In genomic region chr2:47262657-47263056, GRCh38 we compare ENCODE assay signal across 17 cellular contexts.
A peak's percentile ranks its signal among the peaks of the same experiment; 100 is the strongest.
DNase-seq lines count a peak whose midpoint lies in the region; TF ChIP-seq lines count a peak whose summit lies in the region.
"Had no signal": no experiment of that assay in that cellular context is flagged by ENCODE, and none has a peak within 500 bp of the region (broad histone marks: within the 10 kb centered on the region; RNA-seq: fewer than 3 reads in every experiment).

No MANE protein-coding gene starts in this region.

- peak overlapping the region; percentile 55 for H3K27ac Mint-ChIP-seq in neural progenitor cell
- H3K27ac Mint-ChIP-seq: CD4-positive, alpha-beta T cell; CD8-positive, alpha-beta T cell had no signal

- H4K20me1 ChIP-seq in BLaER1: no peaks in the 10 kb centered on the region
- no peaks in the 10 kb centered on the region for H4K20me1 ChIP-seq in neural progenitor cell (ENCODE audit: low read depth)
- H4K20me1 ChIP-seq: BLaER1 treated with 17β-estradiol and CSF1 and Interleukin-3, amounts not matched to agents 10 nM and 100 nM had no signal

- H3K27ac ChIP-seq in cardiac muscle cell (peak overlapping the region; percentile 41), left ventricle myocardium inferior (replicated peaks) (no peak overlapping the region), BLaER1 (no peak overlapping the region), neural progenitor cell (no peak overlapping the region)
- H3K27ac ChIP-seq: 22Rv1; BLaER1 treated with 17β-estradiol and CSF1 and Interleukin-3, amounts not matched to agents 10 nM and 100 nM; C4-2B had no signal

- no peaks in the 10 kb centered on the region for H3K36me3 Mint-ChIP-seq in neural progenitor cell
- H3K36me3 Mint-ChIP-seq: CD8-positive, alpha-beta T cell had no signal

- no peak overlapping the region for H3K4me3 Mint-ChIP-seq in neural progenitor cell
- H3K4me3 Mint-ChIP-seq: CD4-positive, alpha-beta T cell; CD8-positive, alpha-beta T cell had no signal

- no peaks in the 10 kb centered on the region for H3F3A ChIP-seq in neural progenitor cell (ENCODE audit: low read depth)

- no peaks in the 10 kb centered on the region for H3K9me3 Mint-ChIP-seq in neural progenitor cell
- H3K9me3 Mint-ChIP-seq: CD4-positive, alpha-beta T cell; CD8-positive, alpha-beta T cell had no signal

- no peak overlapping the region for H3K4me3 ChIP-seq in cardiac muscle cell
- H3K4me3 ChIP-seq in left ventricle myocardium inferior: no peak overlapping the region
- no peak overlapping the region for H3K4me3 ChIP-seq in BLaER1
- H3K4me3 ChIP-seq in neural progenitor cell: no peak overlapping the region
- H3K4me3 ChIP-seq: A549; BLaER1 treated with 17β-estradiol and CSF1 and Interleukin-3, amounts not matched to agents 10 nM and 100 nM had no signal

- H3K9me3 ChIP-seq in cardiac muscle cell (ENCODE audit: low read depth): no peaks in the 10 kb centered on the region
- no peaks in the 10 kb centered on the region for H3K9me3 ChIP-seq in left ventricle myocardium inferior (replicated peaks)
- H3K9me3 ChIP-seq in BLaER1: no peaks in the 10 kb centered on the region
- no peaks in the 10 kb centered on the region for H3K9me3 ChIP-seq in neural progenitor cell (ENCODE audit: low read depth)
- H3K9me3 ChIP-seq: A549; BE2C; BLaER1 treated with 17β-estradiol and CSF1 and Interleukin-3, amounts not matched to agents 10 nM and 100 nM; Caco-2 had no signal

- intact Hi-C loops in left ventricle myocardium inferior (cut with micrococcal nuclease): no loop called here

- peaks cover 43% of the 10 kb centered on the region for H3K4me1 Mint-ChIP-seq in neural progenitor cell

- H3K4me2 ChIP-seq in BLaER1 (peak overlapping the region; percentile 56), neural progenitor cell (no peak overlapping the region)
- H3K4me2 ChIP-seq: A549 had no signal

- H2AFZ ChIP-seq in neural progenitor cell (replicated peaks): no peak overlapping the region

- DNase-seq in cardiac muscle cell (ENCODE audit: low read depth in 1 of 2, low spot score in 1 of 2): no peak
- DNase-seq in left ventricle myocardium inferior: no peak
- DNase-seq in neural progenitor cell (ENCODE audit: low spot score): no peak
- no peak for DNase-seq in NCI-H526 treated with DMSO at 0.1 percent for 48 hours (lab: John Stamatoyannopoulos, UW)
- DNase-seq: ACHN; BE2C; Caco-2; Calu3; CD4-positive, alpha-beta T cell; CD8-positive, alpha-beta T cell; DMS79 treated with DMSO at 0.1 percent for 48 hours; GF-D8 had no signal

- H3K36me3 ChIP-seq in cardiac muscle cell: no peaks in the 10 kb centered on the region
- H3K36me3 ChIP-seq in left ventricle myocardium inferior: no peaks in the 10 kb centered on the region
- no peaks in the 10 kb centered on the region for H3K36me3 ChIP-seq in BLaER1
- H3K36me3 ChIP-seq in neural progenitor cell: no peaks in the 10 kb centered on the region
- H3K36me3 ChIP-seq: BE2C; BLaER1 treated with 17β-estradiol and CSF1 and Interleukin-3, amounts not matched to agents 10 nM and 100 nM had no signal

- H3K27me3 Mint-ChIP-seq in neural progenitor cell (ENCODE audit: insufficient read depth, low read depth): peaks cover 6% of the 10 kb centered on the region
- H3K27me3 Mint-ChIP-seq: CD4-positive, alpha-beta T cell had no signal

- H3K4me1 ChIP-seq in cardiac muscle cell (ENCODE audit: low read depth) (peaks cover 16% of the 10 kb centered on the region), left ventricle myocardium inferior (no peaks in the 10 kb centered on the region), BLaER1 (peaks cover 20% of the 10 kb centered on the region), neural progenitor cell (peaks cover 5% of the 10 kb centered on the region)

- TF ChIP-seq CTCF in cardiac muscle cell (IDR thresholded peaks at IDR 0.05; ENCODE audit: low read depth, low read length): no peak
- TF ChIP-seq CTCF in left ventricle myocardium inferior (IDR thresholded peaks at IDR 0.05; ENCODE audit: borderline replicate concordance): no peak
- no peak for TF ChIP-seq CTCF in neural progenitor cell (IDR thresholded peaks at IDR 0.05)

- H3K9ac ChIP-seq in BLaER1 (no peak overlapping the region), neural progenitor cell (no peak overlapping the region)
- H3K9ac ChIP-seq: BLaER1 treated with 17β-estradiol and CSF1 and Interleukin-3, amounts not matched to agents 10 nM and 100 nM had no signal

- no peaks in the 10 kb centered on the region for H3K27me3 ChIP-seq in cardiac muscle cell
- no peaks in the 10 kb centered on the region for H3K27me3 ChIP-seq in left ventricle myocardium inferior (ENCODE audit: low read depth)
- H3K27me3 ChIP-seq in BLaER1: no peaks in the 10 kb centered on the region
- peaks cover 25% of the 10 kb centered on the region for H3K27me3 ChIP-seq in neural progenitor cell
- H3K27me3 ChIP-seq: BE2C; BLaER1 treated with 17β-estradiol and CSF1 and Interleukin-3, amounts not matched to agents 10 nM and 100 nM had no signal

- H3K79me2 ChIP-seq in neural progenitor cell (ENCODE audit: low read depth): no peaks in the 10 kb centered on the region
